ENCODE assay signal across 16 cellular contexts in genomic region chrX:66007851-66008250, GRCh38.
DNase-seq lines count a peak whose midpoint lies in the region; ATAC-seq, FAIRE-seq and TF ChIP-seq lines count a peak whose summit lies in the region.
"Had no signal": no experiment of that assay in that cellular context is flagged by ENCODE, and none has a peak within 500 bp of the region (broad histone marks: within the 10 kb centered on the region; RNA-seq: fewer than 3 reads in every experiment).

No MANE protein-coding gene starts in this region.

- no peak overlapping the region for H3K4me3 Mint-ChIP-seq in stimulated activated memory B cell treated with anti-CD40 and anti-IgM and Interleukin-4, amounts not matched to agents 10 μg/mL and 1 μg/mL and 100 μg/mL, for 72 hours

- FAIRE-seq in colon (lab: Jason Lieb, UNC), result peak; percentile 93
- FAIRE-seq: D721Med had no signal

- peaks cover 2% of the 10 kb centered on the region for H3K9me3 Mint-ChIP-seq in stimulated activated memory B cell treated with anti-CD40 and anti-IgM and Interleukin-4, amounts not matched to agents 10 μg/mL and 1 μg/mL and 100 μg/mL, for 72 hours

- peak overlapping the region; percentile 35 for H3K27ac Mint-ChIP-seq in stimulated activated memory B cell treated with anti-CD40 and anti-IgM and Interleukin-4, amounts not matched to agents 10 μg/mL and 1 μg/mL and 100 μg/mL, for 72 hours

- in situ Hi-C loops in ACHN (cut with HindIII; ENCODE audit: low pct_ligation_motif_present, low pct_unique_long_range_greater_than_20kb, low sequenced_read_pairs), result no loop called here

- H3K4me2 ChIP-seq in BLaER1 treated with 17β-estradiol and CSF1 and Interleukin-3, amounts not matched to agents 10 nM and 100 nM, result peak overlapping the region in 7 of 11 experiments; percentile 7 to 96 (median 43); a peak in 12 of 22 replicates

- DNase-seq in HL-60 (ENCODE audit: low read depth in 1 of 2, low spot score in 1 of 2), result no peak
- DNase-seq in ACHN, result no peak
- DNase-seq: 8988T, BE2C, Caco-2, GDM1, GM23248, Karpas-422 had no signal

- no peak for ATAC-seq in stimulated activated memory B cell treated with anti-CD40 and anti-IgM and Interleukin-4, amounts not matched to agents 10 μg/mL and 1 μg/mL and 100 μg/mL, for 72 hours
- ATAC-seq in HG02571 (IDR thresholded peaks at IDR 0.05; ENCODE audit: unreplicated experiment) (no peak), GM19324 (IDR thresholded peaks at IDR 0.05; ENCODE audit: low FRiP score, unreplicated experiment) (no peak)

- peaks cover 0 to 6% (median 0%) of the 10 kb centered on the region in 11 experiments; a peak in 1 of 22 replicates for H3K36me3 ChIP-seq in BLaER1 treated with 17β-estradiol and CSF1 and Interleukin-3, amounts not matched to agents 10 nM and 100 nM
- H3K36me3 ChIP-seq: BE2C, HAP-1 had no signal

- H3K4me3 ChIP-seq in BLaER1 treated with 17β-estradiol and CSF1 and Interleukin-3, amounts not matched to agents 10 nM and 100 nM, result peak overlapping the region in 1 of 10 experiments; percentile 14; a peak in 3 of 20 replicates
- no peak overlapping the region for H3K4me3 ChIP-seq in HL-60 (replicated peaks; ENCODE audit: insufficient read depth, low read length)
- H3K4me3 ChIP-seq: GM23248, HAP-1 had no signal

- peaks cover 37 to 97% (median 85%) of the 10 kb centered on the region in 10 experiments for H3K4me1 ChIP-seq in BLaER1 treated with 17β-estradiol and CSF1 and Interleukin-3, amounts not matched to agents 10 nM and 100 nM
- H3K4me1 ChIP-seq: BE2C, Caco-2, HAP-1 had no signal

- no peaks in the 10 kb centered on the region for H3K27me3 Mint-ChIP-seq in stimulated activated memory B cell treated with anti-CD40 and anti-IgM and Interleukin-4, amounts not matched to agents 10 μg/mL and 1 μg/mL and 100 μg/mL, for 72 hours

- H3K9ac ChIP-seq in BLaER1 treated with 17β-estradiol and CSF1 and Interleukin-3, amounts not matched to agents 10 nM and 100 nM, result peak overlapping the region in 1 of 11 experiments; percentile 36; a peak in 2 of 22 replicates
- H3K9ac ChIP-seq: GM23248 had no signal

- no peak for TF ChIP-seq CTCF in HL-60 (IDR thresholded peaks at IDR 0.05; ENCODE audit: insufficient read depth, low read length)

- peaks cover 5% of the 10 kb centered on the region for H3K36me3 Mint-ChIP-seq in stimulated activated memory B cell treated with anti-CD40 and anti-IgM and Interleukin-4, amounts not matched to agents 10 μg/mL and 1 μg/mL and 100 μg/mL, for 72 hours

- peak overlapping the region in 10 of 11 experiments; percentile 42 to 99 (median 71); a peak in 20 of 22 replicates for H3K27ac ChIP-seq in BLaER1 treated with 17β-estradiol and CSF1 and Interleukin-3, amounts not matched to agents 10 nM and 100 nM
- peak overlapping the region; percentile 64 for H3K27ac ChIP-seq in HL-60 (replicated peaks)
- H3K27ac ChIP-seq: C4-2B, GM23248 had no signal

- no peaks in the 10 kb centered on the region for H4K20me1 ChIP-seq in BLaER1 treated with 17β-estradiol and CSF1 and Interleukin-3, amounts not matched to agents 10 nM and 100 nM

- H3K27me3 ChIP-seq in BLaER1 treated with 17β-estradiol and CSF1 and Interleukin-3, amounts not matched to agents 10 nM and 100 nM, result peaks cover 0 to 6% (median 0%) of the 10 kb centered on the region in 11 experiments; a peak in 1 of 22 replicates
- H3K27me3 ChIP-seq in HL-60 (ENCODE audit: insufficient read depth, poor library complexity, severe bottlenecking), result no peaks in the 10 kb centered on the region
- H3K27me3 ChIP-seq: BE2C had no signal

- H3K9me3 ChIP-seq in BLaER1 treated with 17β-estradiol and CSF1 and Interleukin-3, amounts not matched to agents 10 nM and 100 nM (replicated peaks in 1 of 11), result peaks cover 3 to 43% (median 17%) of the 10 kb centered on the region in 11 experiments; a peak in 14 of 22 replicates
- H3K9me3 ChIP-seq: BE2C, Caco-2, HAP-1 had no signal

- peaks cover 53% of the 10 kb centered on the region for H3K4me1 Mint-ChIP-seq in stimulated activated memory B cell treated with anti-CD40 and anti-IgM and Interleukin-4, amounts not matched to agents 10 μg/mL and 1 μg/mL and 100 μg/mL, for 72 hours
